In genomic region chr5:151659001-151659754, GRCh38 we compare ENCODE assay signal across 8 cellular contexts. TPM values are rescaled to one million over a fixed set of nuclear protein-coding genes. Genes with fewer than 3 reads are reported as not detected.
DNase-seq lines count a peak whose midpoint lies in the region; ATAC-seq lines count a peak whose summit lies in the region.

No MANE protein-coding gene starts in this region.

- intact Hi-C loops in activated CD4-positive, alpha-beta memory T cell treated with anti-CD3 and anti-CD28 coated beads for 36 hours (cut with micrococcal nuclease): loop anchor here (1.0 to 5.0 kb wide), 5 partner anchors 60 to 848 kb away; partner anchors contain the start of gene G3BP1

- peak; percentile 86 for DNase-seq in CD1c-positive myeloid dendritic cell (ENCODE audit: extremely low spot score)
- DNase-seq in NCI-H748 (lab: John Stamatoyannopoulos, UW; ENCODE audit: unreplicated experiment): peak; percentile 59
- peak; percentile 88 for DNase-seq in activated CD4-positive, alpha-beta memory T cell treated with anti-CD3 and anti-CD28 coated beads for 36 hours
- DNase-seq in effector CD8-positive, alpha-beta T cell (lab: John Stamatoyannopoulos, UW): peak; percentile 56
- peak; percentile 83 to 85 for DNase-seq in memory B cell (ENCODE audit: low spot score in 2 of 2)
- peak; percentile 58 for DNase-seq in stimulated activated CD8-positive, alpha-beta memory T cell treated with anti-CD3 and anti-CD28 coated beads, Interleukin-15, amount 100 ng/mL, for 24 hours (ENCODE audit: low read depth)

- H3K4me1 Mint-ChIP-seq in activated CD4-positive, alpha-beta memory T cell treated with anti-CD3 and anti-CD28 coated beads for 36 hours (ENCODE audit: low read depth): peaks cover 15% of the 10 kb centered on the region
- H3K4me1 Mint-ChIP-seq in memory B cell: peaks cover 24% of the 10 kb centered on the region

- CTCF ChIA-PET in activated CD4-positive, alpha-beta memory T cell treated with anti-CD3 and anti-CD28 coated beads for 36 hours (lab: Charles Lee): interaction anchor here (0.6 to 3.9 kb wide), 48 partner anchors 8 to 846 kb away, joined by 3 to 156 read pairs (median 4); partner anchors contain the start of genes G3BP1 and SLC36A1

- no peak overlapping the region for H3K27ac Mint-ChIP-seq in activated CD4-positive, alpha-beta memory T cell treated with anti-CD3 and anti-CD28 coated beads for 36 hours
- no peak overlapping the region for H3K27ac Mint-ChIP-seq in memory B cell

- POLR2A ChIA-PET in activated CD4-positive, alpha-beta memory T cell treated with anti-CD3 and anti-CD28 coated beads for 36 hours (lab: Charles Lee): interaction anchor here (1.1 kb wide), 1 partner anchor 112 kb away, joined by 6 read pairs; the partner anchor contains the start of gene G3BP1

- no peaks in the 10 kb centered on the region for H3K9me3 Mint-ChIP-seq in activated CD4-positive, alpha-beta memory T cell treated with anti-CD3 and anti-CD28 coated beads for 36 hours
- no peaks in the 10 kb centered on the region for H3K9me3 Mint-ChIP-seq in memory B cell

- peaks cover 3% of the 10 kb centered on the region for H3K27me3 Mint-ChIP-seq in activated CD4-positive, alpha-beta memory T cell treated with anti-CD3 and anti-CD28 coated beads for 36 hours
- H3K27me3 Mint-ChIP-seq in memory B cell: no peaks in the 10 kb centered on the region

- no peak overlapping the region for H3K4me3 Mint-ChIP-seq in activated CD4-positive, alpha-beta memory T cell treated with anti-CD3 and anti-CD28 coated beads for 36 hours
- no peak overlapping the region for H3K4me3 Mint-ChIP-seq in memory B cell

- peak; percentile 62 for ATAC-seq in GM19372 (IDR thresholded peaks at IDR 0.05; ENCODE audit: low read depth, unreplicated experiment)
- peak; percentile 55 for ATAC-seq in HG03460 (IDR thresholded peaks at IDR 0.05; ENCODE audit: unreplicated experiment)
- ATAC-seq in memory B cell (ENCODE audit: low read depth): peak; percentile 92

- H3K36me3 Mint-ChIP-seq in activated CD4-positive, alpha-beta memory T cell treated with anti-CD3 and anti-CD28 coated beads for 36 hours: no peaks in the 10 kb centered on the region
- no peaks in the 10 kb centered on the region for H3K36me3 Mint-ChIP-seq in memory B cell

RNA-seq across cellular contexts. Expression of gene SPARC, which starts 27.5 kb away (rescaled TPM):
- total RNA-seq in activated CD4-positive, alpha-beta memory T cell treated with anti-CD3 and anti-CD28 coated beads for 36 hours: not detected

Comparison
In these comparisons a context has a peak if more than half of its experiments do, and no peak if none do; other contexts are left out.
1. Peak in every context shown above with its lines: DNase-seq and ATAC-seq.